ENCODE assay signal across 8 cellular contexts in the genomic region with DNA sequence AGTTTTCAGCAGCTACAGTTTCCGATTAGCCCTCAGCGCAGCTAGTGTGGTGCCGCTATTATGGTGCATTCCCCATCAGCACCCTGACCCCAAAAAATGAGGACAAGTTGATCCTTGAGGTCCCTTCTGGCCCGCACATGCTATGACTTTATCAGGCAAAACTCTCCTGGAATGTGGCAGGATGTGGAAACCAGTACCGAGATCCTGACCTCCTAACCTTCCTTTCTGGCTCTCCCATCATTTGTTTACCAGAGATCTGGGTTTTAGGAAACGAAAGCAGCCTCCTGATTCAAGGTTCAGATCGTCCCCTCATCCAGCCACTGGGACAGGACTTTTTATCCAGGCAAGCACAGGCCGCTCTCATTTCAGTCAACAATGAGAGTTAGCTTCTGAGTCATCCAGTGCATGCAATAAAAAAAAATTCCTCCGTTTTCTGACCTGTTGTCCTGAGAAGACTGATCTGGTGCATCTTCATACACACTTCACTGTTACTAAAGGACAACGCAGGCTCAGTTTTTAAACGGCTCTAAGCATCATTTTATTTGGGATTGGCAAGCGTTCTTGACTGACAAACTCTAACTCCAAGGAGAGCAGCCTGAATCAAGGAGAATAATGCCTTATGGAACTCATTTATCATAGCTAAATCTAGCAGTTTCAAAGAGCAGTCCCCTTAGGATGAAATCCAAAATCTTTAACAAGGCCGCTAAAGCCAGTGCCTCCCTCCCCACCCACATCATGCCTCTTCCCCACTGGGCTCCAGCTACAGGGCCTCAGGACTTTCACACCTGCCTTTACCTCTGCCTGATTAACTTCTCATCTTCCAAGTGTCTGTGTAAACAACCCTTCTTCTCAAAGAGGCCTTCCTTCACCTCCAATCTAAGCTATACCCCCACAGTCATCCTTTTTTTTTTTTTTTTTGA. TPM values are rescaled to one million over a fixed set of nuclear protein-coding genes. Genes with fewer than 3 reads are reported as not detected.
A peak's percentile ranks its signal among the peaks of the same experiment; 100 is the strongest.
DNase-seq lines count a peak whose midpoint lies in the region; ATAC-seq, FAIRE-seq and TF ChIP-seq lines count a peak whose summit lies in the region.
"Had no signal": no experiment of that assay in that cellular context is flagged by ENCODE, and none has a peak within 500 bp of the region (broad histone marks: within the 10 kb centered on the region; RNA-seq: fewer than 3 reads in every experiment).

No MANE protein-coding gene starts in this region.

- H3K4me1 ChIP-seq in endothelial cell of umbilical vein (ENCODE audit: control insufficient read depth, extremely low read depth, insufficient read depth, low read length) (peaks cover 22% of the 10 kb centered on the region), mucosa of descending colon (ENCODE audit: low read depth) (peaks cover 47% of the 10 kb centered on the region), aorta (ENCODE audit: control insufficient read depth in 1 of 2, insufficient read depth in 2 of 2, low read length in 2 of 2) (peaks cover 4 to 10% of the 10 kb centered on the region in 2 donors), testis (no peaks in the 10 kb centered on the region)

- H2AFZ ChIP-seq in endothelial cell of umbilical vein (ENCODE audit: low read depth, low read length): peak overlapping the region; percentile 23

- H3K36me3 Mint-ChIP-seq in activated CD4-positive, alpha-beta memory T cell treated with anti-CD3 and anti-CD28 coated beads, Interleukin-2, amount 10 ng/mL, durations not matched to agents 7 days and 5 days (ENCODE audit: low read depth): no peaks in the 10 kb centered on the region

- no peaks in the 10 kb centered on the region for H3K4me1 Mint-ChIP-seq in activated CD4-positive, alpha-beta memory T cell treated with anti-CD3 and anti-CD28 coated beads, Interleukin-2, amount 10 ng/mL, durations not matched to agents 7 days and 5 days

- H3K36me3 ChIP-seq in endothelial cell of umbilical vein (ENCODE audit: control insufficient read depth in 2 of 2, extremely low read depth in 1 of 2, insufficient read depth in 2 of 2, low read length in 2 of 2): no peaks in the 10 kb centered on the region
- no peaks in the 10 kb centered on the region for H3K36me3 ChIP-seq in mucosa of descending colon (ENCODE audit: low read depth)
- no peaks in the 10 kb centered on the region for H3K36me3 ChIP-seq in aorta (ENCODE audit: control insufficient read depth in 1 of 2, insufficient read depth in 2 of 2, low read length in 1 of 2)
- no peaks in the 10 kb centered on the region for H3K36me3 ChIP-seq in testis (ENCODE audit: low read depth, missing control alignments)

- H3K27ac ChIP-seq in endothelial cell of umbilical vein (ENCODE audit: insufficient read depth, low read depth, low read length) (peak overlapping the region; percentile 76), aorta (ENCODE audit: low read depth in 1 of 2, low read length in 2 of 2) (peak overlapping the region; percentile 87 to 95), testis (peak overlapping the region in 1 of 2 donors; percentile 79)

- H3K9ac ChIP-seq in endothelial cell of umbilical vein (replicated peaks; ENCODE audit: extremely low read depth, insufficient read depth, low read length): peak overlapping the region; percentile 44

- POLR2A ChIA-PET in endothelial cell of umbilical vein (lab: Charles Lee): interaction anchor here (1.2 kb wide), 1 partner anchor 10 kb away, joined by 3 read pairs; no protein-coding TSS in a partner anchor
- POLR2A ChIA-PET in activated CD4-positive, alpha-beta memory T cell treated with anti-CD3 and anti-CD28 coated beads, Interleukin-2, amount 10 ng/mL, durations not matched to agents 7 days and 5 days (lab: Charles Lee): no interaction called here

- peaks cover 44% of the 10 kb centered on the region for H3K79me2 ChIP-seq in endothelial cell of umbilical vein (ENCODE audit: control insufficient read depth, insufficient read depth, low read length)

- BruUV-seq in endothelial cell of umbilical vein (replicated peaks; lab: Mats Ljungman, UMichigan): no TSS peak

- H3K27me3 Mint-ChIP-seq in activated CD4-positive, alpha-beta memory T cell treated with anti-CD3 and anti-CD28 coated beads, Interleukin-2, amount 10 ng/mL, durations not matched to agents 7 days and 5 days: no peaks in the 10 kb centered on the region

- intact Hi-C loops in endothelial cell of umbilical vein (cut with micrococcal nuclease) (loop anchor here (1.0 to 2.0 kb wide), 2 partner anchors 15 to 90 kb away; no protein-coding TSS in a partner anchor), mucosa of descending colon (cut with DNase I, micrococcal nuclease) (no loop called here), aorta (cut with DNase I) (no loop called here), posterior cingulate gyrus (cut with DNase I) (no loop called here), testis (cut with DNase I; ENCODE audit: low total_unique reads) (no loop called here)

- H3K9me3 ChIP-seq in endothelial cell of umbilical vein (replicated peaks; ENCODE audit: control insufficient read depth, insufficient read depth, low read length) (no peaks in the 10 kb centered on the region), mucosa of descending colon (no peaks in the 10 kb centered on the region), aorta (ENCODE audit: control insufficient read depth, low read length) (no peaks in the 10 kb centered on the region), testis (no peaks in the 10 kb centered on the region)

- no peak for TF ChIP-seq CTCF in endothelial cell of umbilical vein (IDR thresholded peaks at IDR 0.05; ENCODE audit: extremely low read depth in 1 of 2, insufficient read depth in 1 of 2, low read depth in 1 of 2, low read length in 2 of 2)
- no peak for TF ChIP-seq CTCF in mucosa of descending colon (IDR thresholded peaks at IDR 0.05)
- TF ChIP-seq CTCF in testis (IDR thresholded peaks at IDR 0.05): no peak

- no peak overlapping the region for H3K4me3 Mint-ChIP-seq in activated CD4-positive, alpha-beta memory T cell treated with anti-CD3 and anti-CD28 coated beads, Interleukin-2, amount 10 ng/mL, durations not matched to agents 7 days and 5 days

- ATAC-seq in mucosa of descending colon: peak; percentile 74
- ATAC-seq in aorta (ENCODE audit: low FRiP score): peak; percentile 77

- H4K20me1 ChIP-seq in endothelial cell of umbilical vein (replicated peaks; ENCODE audit: control insufficient read depth, extremely low read depth, insufficient read depth, low read length): no peaks in the 10 kb centered on the region

- DNase-seq in NCI-H226: peak; percentile 73
- peak; percentile 89 for DNase-seq in endothelial cell of umbilical vein (ENCODE audit: low read depth, low spot score)
- peak in 1 of 3 donors; percentile 61 for DNase-seq in mucosa of descending colon
- DNase-seq in aorta: no peak
- DNase-seq in posterior cingulate gyrus: no peak
- no peak for DNase-seq in testis
- DNase-seq in activated CD4-positive, alpha-beta memory T cell treated with anti-CD3 and anti-CD28 coated beads, Interleukin-2, amount 10 ng/mL, durations not matched to agents 7 days and 5 days: no peak
- DNase-seq: Kasumi-1 had no signal

- H3K9me3 Mint-ChIP-seq in activated CD4-positive, alpha-beta memory T cell treated with anti-CD3 and anti-CD28 coated beads, Interleukin-2, amount 10 ng/mL, durations not matched to agents 7 days and 5 days: no peaks in the 10 kb centered on the region

- no peak for TF ChIP-seq POLR2A in endothelial cell of umbilical vein (IDR thresholded peaks at IDR 0.05; ENCODE audit: low read depth, low read length)
- no peak for TF ChIP-seq POLR2A in testis (IDR thresholded peaks at IDR 0.05)

- no peak overlapping the region for H3K27ac Mint-ChIP-seq in activated CD4-positive, alpha-beta memory T cell treated with anti-CD3 and anti-CD28 coated beads, Interleukin-2, amount 10 ng/mL, durations not matched to agents 7 days and 5 days

- H3K4me2 ChIP-seq in endothelial cell of umbilical vein (ENCODE audit: insufficient read depth, low read length): peak overlapping the region; percentile 78

- dilution Hi-C loops in endothelial cell of umbilical vein (cut with MboI; ENCODE audit: extremely low pct_ligation_motif_present, low sequenced_read_pairs): no loop called here

- H3K27me3 ChIP-seq in endothelial cell of umbilical vein (ENCODE audit: control insufficient read depth in 2 of 2, insufficient read depth in 2 of 2, low read length in 2 of 2) (no peaks in the 10 kb centered on the region), aorta (ENCODE audit: control insufficient read depth in 1 of 2, insufficient read depth in 2 of 2, low read length in 1 of 2) (no peaks in the 10 kb centered on the region), testis (no peaks in the 10 kb centered on the region)

- CTCF ChIA-PET in endothelial cell of umbilical vein (lab: Charles Lee): interaction anchor here (0.7 to 3.1 kb wide), 7 partner anchors 9 to 91 kb away, joined by 3 to 13 read pairs (median 3); no protein-coding TSS in a partner anchor
- CTCF ChIA-PET in activated CD4-positive, alpha-beta memory T cell treated with anti-CD3 and anti-CD28 coated beads, Interleukin-2, amount 10 ng/mL, durations not matched to agents 7 days and 5 days (lab: Charles Lee): interaction anchor here (0.7 to 1.0 kb wide), 3 partner anchors 27 to 1254 kb away, joined by 3 to 5 read pairs (median 3); no protein-coding TSS in a partner anchor

- FAIRE-seq in endothelial cell of umbilical vein (lab: Jason Lieb, UNC): peak; percentile 96

- H3K4me3 ChIP-seq in endothelial cell of umbilical vein (replicated peaks in 1 of 3; ENCODE audit: insufficient read depth in 1 of 3, low read depth in 1 of 3, low read length in 3 of 3): peak overlapping the region in 1 of 3 experiments; percentile 23
- H3K4me3 ChIP-seq in mucosa of descending colon: no peak overlapping the region
- H3K4me3 ChIP-seq in aorta (ENCODE audit: low read length in 2 of 2): no peak overlapping the region
- no peak overlapping the region for H3K4me3 ChIP-seq in testis

- no peaks in the 10 kb centered on the region for H3K9me1 ChIP-seq in endothelial cell of umbilical vein (replicated peaks; ENCODE audit: control insufficient read depth, extremely low read depth, insufficient read depth, low read length)

- 7 to 10% methylated on average over 13 of the region's 13 CpGs for WGBS in aorta, 2 donors
- 65 to 70% methylated on average over 12 to 13 of the region's 13 CpGs for WGBS in testis, 2 donors

RNA-seq across cellular contexts. Expression of gene PDLIM1, which starts 17.1 kb away (rescaled TPM):
- total RNA-seq in endothelial cell of umbilical vein (70.4 and 122 TPM in 2 replicates), mucosa of descending colon (100 to 1,000 TPM; 177 to 434 (median 373) TPM), aorta (100 to 1,000 TPM; 243 to 273 TPM), testis (10 to 100 TPM; 14.9 to 23.5 TPM)
- polyA plus RNA-seq in endothelial cell of umbilical vein (84.8 and 91.1 TPM in 2 replicates), aorta (100 to 1,000 TPM; 159 to 232 TPM), testis (ENCODE audit: insufficient read depth, low read depth, low replicate concordance) (64.3 TPM)
- polyA plus RNA-seq in endothelial cell of umbilical vein (2011; cell fraction: cytosol; rRNA removed): 102 and 105 TPM in 2 replicates
- 49.1 and 58.9 TPM in 2 replicates for polyA plus RNA-seq in endothelial cell of umbilical vein (2011; cell fraction: nucleus; rRNA removed)
- polyA plus RNA-seq in endothelial cell of umbilical vein (2012): 192 and 244 TPM in 2 replicates
- 67.0 and 86.1 TPM in 2 replicates for polyA minus RNA-seq in endothelial cell of umbilical vein
- 12.6 TPM for polyA minus RNA-seq in endothelial cell of umbilical vein (2011; cell fraction: cytosol; rRNA and poly(A)+ RNA removed)
- 32.6 and 32.8 TPM in 2 replicates for polyA minus RNA-seq in endothelial cell of umbilical vein (2011; cell fraction: nucleus; rRNA and poly(A)+ RNA removed)
- 10 to 100 TPM; 22.8 TPM for total RNA-seq in activated CD4-positive, alpha-beta memory T cell treated with anti-CD3 and anti-CD28 coated beads, Interleukin-2, amount 10 ng/mL, durations not matched to agents 7 days and 5 days

Comparison
In these comparisons a context has a peak if more than half of its experiments do, and no peak if none do; other contexts are left out.
1. DNase-seq: peak in NCI-H226 (single experiment) and endothelial cell of umbilical vein (single experiment); none in aorta (0 of 2), posterior cingulate gyrus (0 of 10), testis (single experiment) and activated CD4-positive, alpha-beta memory T cell treated with anti-CD3 and anti-CD28 coated beads, Interleukin-2, amount 10 ng/mL, durations not matched to agents 7 days and 5 days (single experiment).